ENCODE assay signal across 6 cellular contexts in genomic region chr7:137597856-137598255, GRCh38.
"Had no signal": no experiment of that assay in that cellular context is flagged by ENCODE, and none has a peak within 500 bp of the region (broad histone marks: within the 10 kb centered on the region; RNA-seq: fewer than 3 reads in every experiment).

No MANE protein-coding gene starts in this region.

- H2AFZ ChIP-seq: GM23338 had no signal

- DNase-seq: H9, HCEC 1CT, IMR-90 had no signal

- H3K4me3 ChIP-seq: GM23338, K562 had no signal

- H3K4me2 ChIP-seq: GM23338 had no signal

- H3K9me3 Mint-ChIP-seq: GM23338, H9 had no signal

- H3K4me3 Mint-ChIP-seq: GM23338, H9 had no signal

- H3K27ac Mint-ChIP-seq: GM23338, H9 had no signal

- H3K4me1 Mint-ChIP-seq: GM23338, H9 had no signal

- H3K27ac ChIP-seq: HL-60 had no signal

- ATAC-seq: GM23338, K562 had no signal
